Comparison of ENCODE assay signal across 10 cellular contexts in genomic region chr19:10478476-10478875, GRCh38. TPM values are rescaled to one million over a fixed set of nuclear protein-coding genes. Genes with fewer than 3 reads are reported as not detected.
DNase-seq lines count a peak whose midpoint lies in the region; ATAC-seq and TF ChIP-seq lines count a peak whose summit lies in the region.
"Had no signal": no experiment of that assay in that cellular context is flagged by ENCODE, and none has a peak within 500 bp of the region (broad histone marks: within the 10 kb centered on the region; RNA-seq: fewer than 3 reads in every experiment).

No MANE protein-coding gene starts in this region.

- in situ Hi-C loops in IMR-90 (cut with MboI; ENCODE audit: low sequenced_read_pairs): no loop called here

- no peak overlapping the region for H3K18ac ChIP-seq in IMR-90 (ENCODE audit: low read depth, low read length)

- dilution Hi-C loops in IMR-90 (cut with HindIII; ENCODE audit: low sequenced_read_pairs, unreplicated experiment): no loop called here

- POLR2A ChIA-PET in BJ (lab: Charles Lee) (no interaction called here), IMR-90 (lab: Charles Lee; ENCODE audit: unreplicated experiment) (no interaction called here)

- H3K4me2 ChIP-seq in IMR-90 (ENCODE audit: low read depth, low read length): peak overlapping the region; percentile 72; the same call in 1 of the 2 replicates

- no peak overlapping the region for H2BK20ac ChIP-seq in IMR-90 (ENCODE audit: low read depth, low read length)

- 0 out of 4 replicates have a peak overlapping the region, but pooled peaks of 1 of the 2 experiments have one; percentile 27 for H4K8ac ChIP-seq in IMR-90 (ENCODE audit: low read depth in 2 of 2, low read length in 2 of 2)

- H3K4me1 ChIP-seq in IMR-90 (ENCODE audit: control insufficient read depth, insufficient read depth, low read length) (peaks cover 3% of the 10 kb centered on the region), esophagus muscularis mucosa (peaks cover 12 to 24% (median 18%) of the 10 kb centered on the region in 4 donors), prostate gland (replicated peaks) (no peaks in the 10 kb centered on the region), spleen (peaks cover 0 to 26% (median 17%) of the 10 kb centered on the region in 6 donors)

- TF ChIP-seq RAD21 in IMR-90 (IDR thresholded peaks at IDR 0.05; ENCODE audit: low read length): no peak

- ATAC-seq in IMR-90 (ENCODE audit: low read depth): peak; percentile 9
- no peak for ATAC-seq in HG03095 (IDR thresholded peaks at IDR 0.05; ENCODE audit: unreplicated experiment)

- H3K4ac ChIP-seq in IMR-90 (ENCODE audit: low read depth, low read length): no peak overlapping the region

- H3K14ac ChIP-seq in IMR-90 (replicated peaks; ENCODE audit: low read depth, low read length): no peak overlapping the region

- no peak for TF ChIP-seq CTCF in BJ (IDR thresholded peaks at IDR 0.05; ENCODE audit: insufficient read depth, low read depth, low read length)
- no peak for TF ChIP-seq CTCF in IMR-90 (conservative IDR thresholded peaks at IDR 0.05; ENCODE audit: low read depth, low read length)
- TF ChIP-seq CTCF in esophagus muscularis mucosa (IDR thresholded peaks at IDR 0.05): no peak
- no peak for TF ChIP-seq CTCF in prostate gland (IDR thresholded peaks at IDR 0.05)
- TF ChIP-seq CTCF in spleen (IDR thresholded peaks at IDR 0.05 in 8 of 11, conservative IDR thresholded peaks at IDR 0.05 in 3 of 11): no peak

- H2BK15ac ChIP-seq in IMR-90 (ENCODE audit: low read depth, low read length): no peak overlapping the region

- no peak overlapping the region; the same call in 1 of the 2 replicates for H3K23ac ChIP-seq in IMR-90 (ENCODE audit: low read depth, low read length)

- no CpG with 5 or more reads among the region's 5 CpGs for WGBS in IMR-90 (ENCODE audit: extremely low coverage in 2 of 2, insufficient read length in 1 of 2), 2 experiments
- WGBS in esophagus muscularis mucosa: 39% methylated on average over 5 of the region's 5 CpGs
- WGBS in prostate gland: 20% methylated on average over 5 of the region's 5 CpGs
- 37 to 42% (median 41%) methylated on average over 5 of the region's 5 CpGs for WGBS in spleen, 5 donors

- 0 out of 2 replicates have a peak, but pooled peaks cover 4% of the 10 kb centered on the region for H3K9me1 ChIP-seq in IMR-90 (ENCODE audit: insufficient read depth, low read length)

- DNase-seq in BJ (ENCODE audit: low read depth) (peak; percentile 19), IMR-90 (peak; percentile 36), esophagus muscularis mucosa (ENCODE audit: extremely low spot score) (no peak), prostate gland (ENCODE audit: low spot score) (no peak), spleen (no peak), SK-N-DZ (ENCODE audit: low spot score) (no peak)
- DNase-seq in central memory CD4-positive, alpha-beta T cell: no peak

- H3K9me3 ChIP-seq in IMR-90 (ENCODE audit: control insufficient read depth, insufficient read depth, low read length) (no peaks in the 10 kb centered on the region), esophagus muscularis mucosa (no peaks in the 10 kb centered on the region), prostate gland (no peaks in the 10 kb centered on the region), spleen (no peaks in the 10 kb centered on the region)

- no peak overlapping the region for H3K9ac ChIP-seq in IMR-90 (ENCODE audit: low read depth, low read length)

- no peak overlapping the region for H3K27ac ChIP-seq in IMR-90 (ENCODE audit: insufficient read depth, low read length)
- H3K27ac ChIP-seq in esophagus muscularis mucosa (replicated peaks in 1 of 4): no peak overlapping the region
- no peak overlapping the region for H3K27ac ChIP-seq in prostate gland
- H3K27ac ChIP-seq in spleen: no peak overlapping the region
- H3K27ac ChIP-seq: VCaP had no signal

- no peak overlapping the region for H2BK120ac ChIP-seq in IMR-90 (ENCODE audit: low read depth, low read length)

- no peak overlapping the region for H4K91ac ChIP-seq in IMR-90 (ENCODE audit: insufficient read depth, low read depth, low read length)

- H2AFZ ChIP-seq in IMR-90 (replicated peaks; ENCODE audit: low read length, poor library complexity): peak overlapping the region; percentile 4

- TF ChIP-seq POLR2A in IMR-90 (IDR thresholded peaks at IDR 0.05; ENCODE audit: low read depth, low read length): no peak
- no peak for TF ChIP-seq POLR2A in esophagus muscularis mucosa (IDR thresholded peaks at IDR 0.05; ENCODE audit: low read depth)
- TF ChIP-seq POLR2A in prostate gland (IDR thresholded peaks at IDR 0.05): no peak
- no peak for TF ChIP-seq POLR2A in spleen (IDR thresholded peaks at IDR 0.05)

- no peak for TF ChIP-seq EP300 in esophagus muscularis mucosa (IDR thresholded peaks at IDR 0.05)

- no peaks in the 10 kb centered on the region for H3K79me1 ChIP-seq in IMR-90 (ENCODE audit: low read depth in 1 of 2, low read length in 2 of 2)

- no peak overlapping the region for H4K5ac ChIP-seq in IMR-90 (ENCODE audit: low read depth, low read length)

- no peaks in the 10 kb centered on the region for H4K20me1 ChIP-seq in IMR-90 (ENCODE audit: insufficient read depth, low read length)

- H3K4me3 ChIP-seq in BJ (ENCODE audit: low read depth, low read length) (peak overlapping the region; percentile 14), IMR-90 (ENCODE audit: insufficient read depth, low read depth, low read length) (peak overlapping the region; percentile 9; the same call in 1 of the 2 replicates), esophagus muscularis mucosa (peak overlapping the region; percentile 52 to 58 (median 55)), prostate gland (peak overlapping the region; percentile 17), spleen (peak overlapping the region in 4 of 8 donors; percentile 32 to 57 (median 40))

- H2AK5ac ChIP-seq in IMR-90 (ENCODE audit: low read depth, low read length): no peak overlapping the region

- intact Hi-C loops in IMR-90 (cut with micrococcal nuclease): no loop called here
- intact Hi-C loops in esophagus muscularis mucosa (cut with DNase I): no loop called here
- intact Hi-C loops in prostate gland (cut with DNase I): no loop called here
- intact Hi-C loops in spleen (cut with DNase I; ENCODE audit: low total_unique reads): no loop called here

- CTCF ChIA-PET in BJ (lab: Yijun Ruan, JAX): interaction anchor here (0.7 to 2.0 kb wide), 9 partner anchors 9 to 221 kb away, joined by 3 to 5 read pairs (median 4); no protein-coding TSS in a partner anchor
- CTCF ChIA-PET in IMR-90 (lab: Yijun Ruan, JAX): interaction anchor here (0.6 kb wide), 2 partner anchors 50 to 297 kb away, joined by 3 read pairs; no protein-coding TSS in a partner anchor

- H3K56ac ChIP-seq in IMR-90 (ENCODE audit: extremely low read depth, insufficient read depth, low read length): no peak overlapping the region

- H3K27me3 ChIP-seq in BJ (ENCODE audit: control insufficient read depth, insufficient read depth, low read length): no peaks in the 10 kb centered on the region
- H3K27me3 ChIP-seq in IMR-90 (ENCODE audit: control insufficient read depth, insufficient read depth, low read length): no peaks in the 10 kb centered on the region
- no peaks in the 10 kb centered on the region for H3K27me3 ChIP-seq in esophagus muscularis mucosa
- H3K27me3 ChIP-seq in prostate gland (replicated peaks; ENCODE audit: insufficient read depth): no peaks in the 10 kb centered on the region
- no peaks in the 10 kb centered on the region for H3K27me3 ChIP-seq in spleen (replicated peaks in 1 of 7)

- no peak overlapping the region for H2AK9ac ChIP-seq in IMR-90 (replicated peaks; ENCODE audit: low read depth, low read length, poor library complexity)

- no TSS peak for BruUV-seq in IMR-90 (replicated peaks; lab: Mats Ljungman, UMichigan)

- H3K36me3 ChIP-seq in BJ (ENCODE audit: control insufficient read depth, insufficient read depth, low read length) (no peaks in the 10 kb centered on the region), IMR-90 (ENCODE audit: control insufficient read depth, insufficient read depth, low read length) (no peaks in the 10 kb centered on the region; the same call in 1 of the 2 replicates), esophagus muscularis mucosa (no peaks in the 10 kb centered on the region), prostate gland (no peaks in the 10 kb centered on the region), spleen (no peaks in the 10 kb centered on the region)

- no peak overlapping the region for H2BK5ac ChIP-seq in IMR-90 (ENCODE audit: low read depth, low read length, poor library complexity, severe bottlenecking)

RNA-seq across cellular contexts. Expression of gene KEAP1, which starts 24.7 kb away (rescaled TPM):
- polyA plus RNA-seq in BJ (2011; rRNA removed) (47.3 and 114 TPM in 2 replicates), IMR-90 (2012; rRNA removed) (63.4 and 64.2 TPM in 2 replicates), spleen (10 to 100 TPM; 33.3 to 46.9 (median 34.2) TPM)
- polyA minus RNA-seq in BJ (2011; rRNA and poly(A)+ RNA removed): 73.1 and 104 TPM in 2 replicates
- total RNA-seq in IMR-90 (2012; rRNA removed) (68.0 and 81.6 TPM in 2 replicates), esophagus muscularis mucosa (10 to 100 TPM; 51.9 to 94.5 (median 80.6) TPM), prostate gland (10 to 100 TPM; 93.4 to 94.2 TPM), spleen (10 to 100 TPM; 41.2 to 59.5 (median 46.3) TPM)
- 43.8 and 70.9 TPM in 2 replicates for polyA plus RNA-seq in IMR-90 (2012; cell fraction: cytosol; rRNA removed)
- 41.2 and 114 TPM in 2 replicates for polyA plus RNA-seq in IMR-90 (2012; cell fraction: nucleus; rRNA removed; ENCODE audit: low replicate concordance)
- 65.3 and 70.2 TPM in 2 replicates for polyA plus RNA-seq in SK-N-DZ (2014; cell fraction: cytosol; rRNA removed)
- 36.0 and 39.7 TPM in 2 replicates for polyA plus RNA-seq in SK-N-DZ (2014; cell fraction: nucleus; rRNA removed)

RNA-seq across cellular contexts. Expression of gene S1PR5, which starts 38.8 kb away (rescaled TPM):
- 0.23 and 0.40 TPM in 2 replicates for polyA plus RNA-seq in BJ (2011; rRNA removed)
- polyA minus RNA-seq in BJ (2011; rRNA and poly(A)+ RNA removed): 0.14 and 0.21 TPM in 2 replicates
- total RNA-seq in IMR-90 (2012; rRNA removed): 0.36 and 0.56 TPM in 2 replicates
- 0.55 and 0.59 TPM in 2 replicates for polyA plus RNA-seq in IMR-90 (2012; rRNA removed)
- polyA plus RNA-seq in IMR-90 (2012; cell fraction: cytosol; rRNA removed): 0.31 and 0.86 TPM in 2 replicates
- polyA plus RNA-seq in IMR-90 (2012; cell fraction: nucleus; rRNA removed; ENCODE audit: low replicate concordance): 0.10 and 0.45 TPM in 2 replicates
- not detected for total RNA-seq in esophagus muscularis mucosa
- total RNA-seq in prostate gland: 10 to 100 TPM in 1 of 2 donors, 1 to 10 TPM in 1; 3.4 to 17.0 TPM
- 10 to 100 TPM in 3 of 7 donors, 1 to 10 TPM in 4; 4.0 to 21.2 (median 9.2) TPM for total RNA-seq in spleen
- polyA plus RNA-seq in spleen: 1 to 10 TPM in 2 of 3 donors, under 1 TPM in 1; 0.52 to 2.1 (median 1.2) TPM
- polyA plus RNA-seq in SK-N-DZ (2014; cell fraction: cytosol; rRNA removed): not detected in 2 replicates
- polyA plus RNA-seq in SK-N-DZ (2014; cell fraction: nucleus; rRNA removed): not detected in 2 replicates
- total RNA-seq: HT-29 had no signal

RNA-seq across cellular contexts. Expression of gene PDE4A, which starts 58.1 kb away (rescaled TPM):
- polyA plus RNA-seq in BJ (2011; rRNA removed) (3.4 and 4.2 TPM in 2 replicates), IMR-90 (2012; rRNA removed) (5.9 and 7.0 TPM in 2 replicates), spleen (1 to 10 TPM; 2.1 to 4.4 (median 3.2) TPM)
- polyA minus RNA-seq in BJ (2011; rRNA and poly(A)+ RNA removed): 11.1 and 15.9 TPM in 2 replicates
- total RNA-seq in IMR-90 (2012; rRNA removed) (1.7 and 1.8 TPM in 2 replicates), esophagus muscularis mucosa (10 to 100 TPM; 11.6 to 24.5 (median 14.1) TPM), prostate gland (10 to 100 TPM; 14.5 to 15.1 TPM), spleen (10 to 100 TPM; 12.0 to 17.3 (median 13.3) TPM)
- polyA plus RNA-seq in IMR-90 (2012; cell fraction: cytosol; rRNA removed): 4.6 and 8.3 TPM in 2 replicates
- polyA plus RNA-seq in IMR-90 (2012; cell fraction: nucleus; rRNA removed; ENCODE audit: low replicate concordance): 9.1 and 15.3 TPM in 2 replicates
- 2.8 and 3.6 TPM in 2 replicates for polyA plus RNA-seq in SK-N-DZ (2014; cell fraction: cytosol; rRNA removed)
- polyA plus RNA-seq in SK-N-DZ (2014; cell fraction: nucleus; rRNA removed): 2.9 and 6.8 TPM in 2 replicates

Comparison
In these comparisons a context has a peak if more than half of its experiments do, and no peak if none do; other contexts are left out.
1. DNase-seq: peak in BJ (single experiment) and IMR-90 (single experiment); none in esophagus muscularis mucosa (single experiment), prostate gland (single experiment), spleen (single experiment), central memory CD4-positive, alpha-beta T cell (single experiment) and SK-N-DZ (single experiment).